ENCODE assay signal across 1 cellular context in the genomic region with DNA sequence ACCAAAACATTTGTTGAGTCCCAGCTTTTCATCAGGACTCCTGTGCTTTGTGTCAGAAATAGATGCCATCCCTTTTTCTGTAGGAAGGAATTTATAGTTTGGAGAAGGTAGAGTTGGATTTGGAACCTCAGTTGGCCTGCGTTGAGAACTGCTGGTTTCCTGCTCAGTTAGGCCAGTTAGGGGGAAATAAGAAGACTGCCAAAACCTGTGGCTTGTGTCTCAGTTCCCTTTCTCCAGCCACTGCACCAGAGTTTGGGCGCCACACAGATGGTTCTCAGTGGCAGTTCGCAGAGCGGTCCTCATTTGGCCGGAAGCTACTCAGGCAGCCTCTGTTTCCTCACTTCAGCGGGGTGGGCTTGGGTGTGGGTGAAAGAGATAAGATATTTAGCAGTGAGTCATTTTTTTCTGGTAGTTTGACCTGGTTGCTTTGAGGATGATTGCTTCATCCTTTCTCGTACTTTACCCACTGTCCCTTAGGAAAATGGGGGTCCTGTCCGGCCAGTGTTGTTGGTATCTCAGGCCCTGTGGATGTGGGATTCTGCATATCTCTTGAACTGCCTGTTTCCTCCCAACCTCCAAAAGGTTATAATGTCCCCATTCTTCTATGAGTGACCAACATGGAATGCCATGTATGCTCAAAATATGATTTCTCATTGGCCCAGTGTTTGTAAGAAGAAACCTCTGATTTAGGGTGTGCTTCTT.
TF ChIP-seq lines count a peak whose summit lies in the region.

No MANE protein-coding gene starts in this region.

TF ChIP-seq in GM12878, 131 proteins besides CTCF, POLR2A, EP300 and RAD21 (continued from another document and continues in another):
- TF ChIP-seq, protein P1, sequence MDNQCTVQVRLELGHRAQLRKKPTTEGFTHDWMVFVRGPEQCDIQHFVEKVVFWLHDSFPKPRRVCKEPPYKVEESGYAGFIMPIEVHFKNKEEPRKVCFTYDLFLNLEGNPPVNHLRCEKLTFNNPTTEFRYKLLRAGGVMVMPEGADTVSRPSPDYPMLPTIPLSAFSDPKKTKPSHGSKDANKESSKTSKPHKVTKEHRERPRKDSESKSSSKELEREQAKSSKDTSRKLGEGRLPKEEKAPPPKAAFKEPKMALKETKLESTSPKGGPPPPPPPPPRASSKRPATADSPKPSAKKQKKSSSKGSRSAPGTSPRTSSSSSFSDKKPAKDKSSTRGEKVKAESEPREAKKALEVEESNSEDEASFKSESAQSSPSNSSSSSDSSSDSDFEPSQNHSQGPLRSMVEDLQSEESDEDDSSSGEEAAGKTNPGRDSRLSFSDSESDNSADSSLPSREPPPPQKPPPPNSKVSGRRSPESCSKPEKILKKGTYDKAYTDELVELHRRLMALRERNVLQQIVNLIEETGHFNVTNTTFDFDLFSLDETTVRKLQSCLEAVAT (IDR thresholded peaks at IDR 0.05), result peak; percentile 74
- TF ChIP-seq, protein P2, sequence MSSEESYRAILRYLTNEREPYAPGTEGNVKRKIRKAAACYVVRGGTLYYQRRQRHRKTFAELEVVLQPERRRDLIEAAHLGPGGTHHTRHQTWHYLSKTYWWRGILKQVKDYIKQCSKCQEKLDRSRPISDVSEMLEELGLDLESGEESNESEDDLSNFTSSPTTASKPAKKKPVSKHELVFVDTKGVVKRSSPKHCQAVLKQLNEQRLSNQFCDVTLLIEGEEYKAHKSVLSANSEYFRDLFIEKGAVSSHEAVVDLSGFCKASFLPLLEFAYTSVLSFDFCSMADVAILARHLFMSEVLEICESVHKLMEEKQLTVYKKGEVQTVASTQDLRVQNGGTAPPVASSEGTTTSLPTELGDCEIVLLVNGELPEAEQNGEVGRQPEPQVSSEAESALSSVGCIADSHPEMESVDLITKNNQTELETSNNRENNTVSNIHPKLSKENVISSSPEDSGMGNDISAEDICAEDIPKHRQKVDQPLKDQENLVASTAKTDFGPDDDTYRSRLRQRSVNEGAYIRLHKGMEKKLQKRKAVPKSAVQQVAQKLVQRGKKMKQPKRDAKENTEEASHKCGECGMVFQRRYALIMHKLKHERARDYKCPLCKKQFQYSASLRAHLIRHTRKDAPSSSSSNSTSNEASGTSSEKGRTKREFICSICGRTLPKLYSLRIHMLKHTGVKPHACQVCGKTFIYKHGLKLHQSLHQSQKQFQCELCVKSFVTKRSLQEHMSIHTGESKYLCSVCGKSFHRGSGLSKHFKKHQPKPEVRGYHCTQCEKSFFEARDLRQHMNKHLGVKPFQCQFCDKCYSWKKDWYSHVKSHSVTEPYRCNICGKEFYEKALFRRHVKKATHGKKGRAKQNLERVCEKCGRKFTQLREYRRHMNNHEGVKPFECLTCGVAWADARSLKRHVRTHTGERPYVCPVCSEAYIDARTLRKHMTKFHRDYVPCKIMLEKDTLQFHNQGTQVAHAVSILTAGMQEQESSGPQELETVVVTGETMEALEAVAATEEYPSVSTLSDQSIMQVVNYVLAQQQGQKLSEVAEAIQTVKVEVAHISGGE (CRISPR knock-in tag; IDR thresholded peaks at IDR 0.05), result no peak
- TF ChIP-seq LARP7 (IDR thresholded peaks at IDR 0.05) (no peak), ZSCAN29 (IDR thresholded peaks at IDR 0.05) (no peak), ZNF207 (IDR thresholded peaks at IDR 0.05; ENCODE audit: borderline replicate concordance) (peak; percentile 47; the same call in 1 of the 2 replicates), EZH2 (IDR thresholded peaks at IDR 0.05; ENCODE audit: borderline replicate concordance, control insufficient read depth, low read depth, low read length) (no peak), NFXL1 (IDR thresholded peaks at IDR 0.05; ENCODE audit: borderline replicate concordance) (no peak), MXI1 (IDR thresholded peaks at IDR 0.05; ENCODE audit: low read depth, low read length) (no peak), TAF1 (IDR thresholded peaks at IDR 0.05; ENCODE audit: borderline replicate concordance, low read depth, low read length) (peak; percentile 45; the same call in 1 of the 2 replicates), EED (IDR thresholded peaks at IDR 0.05; ENCODE audit: low read depth) (peak; percentile 97), SREBF1 (IDR thresholded peaks at IDR 0.05; ENCODE audit: low read length) (no peak), NR2F1 (conservative IDR thresholded peaks at IDR 0.05) (peak; percentile 76)
- TF ChIP-seq, protein P3, sequence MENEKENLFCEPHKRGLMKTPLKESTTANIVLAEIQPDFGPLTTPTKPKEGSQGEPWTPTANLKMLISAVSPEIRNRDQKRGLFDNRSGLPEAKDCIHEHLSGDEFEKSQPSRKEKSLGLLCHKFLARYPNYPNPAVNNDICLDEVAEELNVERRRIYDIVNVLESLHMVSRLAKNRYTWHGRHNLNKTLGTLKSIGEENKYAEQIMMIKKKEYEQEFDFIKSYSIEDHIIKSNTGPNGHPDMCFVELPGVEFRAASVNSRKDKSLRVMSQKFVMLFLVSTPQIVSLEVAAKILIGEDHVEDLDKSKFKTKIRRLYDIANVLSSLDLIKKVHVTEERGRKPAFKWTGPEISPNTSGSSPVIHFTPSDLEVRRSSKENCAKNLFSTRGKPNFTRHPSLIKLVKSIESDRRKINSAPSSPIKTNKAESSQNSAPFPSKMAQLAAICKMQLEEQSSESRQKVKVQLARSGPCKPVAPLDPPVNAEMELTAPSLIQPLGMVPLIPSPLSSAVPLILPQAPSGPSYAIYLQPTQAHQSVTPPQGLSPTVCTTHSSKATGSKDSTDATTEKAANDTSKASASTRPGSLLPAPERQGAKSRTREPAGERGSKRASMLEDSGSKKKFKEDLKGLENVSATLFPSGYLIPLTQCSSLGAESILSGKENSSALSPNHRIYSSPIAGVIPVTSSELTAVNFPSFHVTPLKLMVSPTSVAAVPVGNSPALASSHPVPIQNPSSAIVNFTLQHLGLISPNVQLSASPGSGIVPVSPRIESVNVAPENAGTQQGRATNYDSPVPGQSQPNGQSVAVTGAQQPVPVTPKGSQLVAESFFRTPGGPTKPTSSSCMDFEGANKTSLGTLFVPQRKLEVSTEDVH (IDR thresholded peaks at IDR 0.05; ENCODE audit: low read depth, partially characterized antibody), result no peak
- TF ChIP-seq, protein P4, sequence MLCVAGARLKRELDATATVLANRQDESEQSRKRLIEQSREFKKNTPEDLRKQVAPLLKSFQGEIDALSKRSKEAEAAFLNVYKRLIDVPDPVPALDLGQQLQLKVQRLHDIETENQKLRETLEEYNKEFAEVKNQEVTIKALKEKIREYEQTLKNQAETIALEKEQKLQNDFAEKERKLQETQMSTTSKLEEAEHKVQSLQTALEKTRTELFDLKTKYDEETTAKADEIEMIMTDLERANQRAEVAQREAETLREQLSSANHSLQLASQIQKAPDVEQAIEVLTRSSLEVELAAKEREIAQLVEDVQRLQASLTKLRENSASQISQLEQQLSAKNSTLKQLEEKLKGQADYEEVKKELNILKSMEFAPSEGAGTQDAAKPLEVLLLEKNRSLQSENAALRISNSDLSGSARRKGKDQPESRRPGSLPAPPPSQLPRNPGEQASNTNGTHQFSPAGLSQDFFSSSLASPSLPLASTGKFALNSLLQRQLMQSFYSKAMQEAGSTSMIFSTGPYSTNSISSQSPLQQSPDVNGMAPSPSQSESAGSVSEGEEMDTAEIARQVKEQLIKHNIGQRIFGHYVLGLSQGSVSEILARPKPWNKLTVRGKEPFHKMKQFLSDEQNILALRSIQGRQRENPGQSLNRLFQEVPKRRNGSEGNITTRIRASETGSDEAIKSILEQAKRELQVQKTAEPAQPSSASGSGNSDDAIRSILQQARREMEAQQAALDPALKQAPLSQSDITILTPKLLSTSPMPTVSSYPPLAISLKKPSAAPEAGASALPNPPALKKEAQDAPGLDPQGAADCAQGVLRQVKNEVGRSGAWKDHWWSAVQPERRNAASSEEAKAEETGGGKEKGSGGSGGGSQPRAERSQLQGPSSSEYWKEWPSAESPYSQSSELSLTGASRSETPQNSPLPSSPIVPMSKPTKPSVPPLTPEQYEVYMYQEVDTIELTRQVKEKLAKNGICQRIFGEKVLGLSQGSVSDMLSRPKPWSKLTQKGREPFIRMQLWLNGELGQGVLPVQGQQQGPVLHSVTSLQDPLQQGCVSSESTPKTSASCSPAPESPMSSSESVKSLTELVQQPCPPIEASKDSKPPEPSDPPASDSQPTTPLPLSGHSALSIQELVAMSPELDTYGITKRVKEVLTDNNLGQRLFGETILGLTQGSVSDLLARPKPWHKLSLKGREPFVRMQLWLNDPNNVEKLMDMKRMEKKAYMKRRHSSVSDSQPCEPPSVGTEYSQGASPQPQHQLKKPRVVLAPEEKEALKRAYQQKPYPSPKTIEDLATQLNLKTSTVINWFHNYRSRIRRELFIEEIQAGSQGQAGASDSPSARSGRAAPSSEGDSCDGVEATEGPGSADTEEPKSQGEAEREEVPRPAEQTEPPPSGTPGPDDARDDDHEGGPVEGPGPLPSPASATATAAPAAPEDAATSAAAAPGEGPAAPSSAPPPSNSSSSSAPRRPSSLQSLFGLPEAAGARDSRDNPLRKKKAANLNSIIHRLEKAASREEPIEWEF (IDR thresholded peaks at IDR 0.05; ENCODE audit: insufficient replicate concordance, low read depth, low read length), result no peak
- TF ChIP-seq, protein P5, sequence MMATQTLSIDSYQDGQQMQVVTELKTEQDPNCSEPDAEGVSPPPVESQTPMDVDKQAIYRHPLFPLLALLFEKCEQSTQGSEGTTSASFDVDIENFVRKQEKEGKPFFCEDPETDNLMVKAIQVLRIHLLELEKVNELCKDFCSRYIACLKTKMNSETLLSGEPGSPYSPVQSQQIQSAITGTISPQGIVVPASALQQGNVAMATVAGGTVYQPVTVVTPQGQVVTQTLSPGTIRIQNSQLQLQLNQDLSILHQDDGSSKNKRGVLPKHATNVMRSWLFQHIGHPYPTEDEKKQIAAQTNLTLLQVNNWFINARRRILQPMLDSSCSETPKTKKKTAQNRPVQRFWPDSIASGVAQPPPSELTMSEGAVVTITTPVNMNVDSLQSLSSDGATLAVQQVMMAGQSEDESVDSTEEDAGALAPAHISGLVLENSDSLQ (IDR thresholded peaks at IDR 0.05), result no peak
- TF ChIP-seq, protein P6, sequence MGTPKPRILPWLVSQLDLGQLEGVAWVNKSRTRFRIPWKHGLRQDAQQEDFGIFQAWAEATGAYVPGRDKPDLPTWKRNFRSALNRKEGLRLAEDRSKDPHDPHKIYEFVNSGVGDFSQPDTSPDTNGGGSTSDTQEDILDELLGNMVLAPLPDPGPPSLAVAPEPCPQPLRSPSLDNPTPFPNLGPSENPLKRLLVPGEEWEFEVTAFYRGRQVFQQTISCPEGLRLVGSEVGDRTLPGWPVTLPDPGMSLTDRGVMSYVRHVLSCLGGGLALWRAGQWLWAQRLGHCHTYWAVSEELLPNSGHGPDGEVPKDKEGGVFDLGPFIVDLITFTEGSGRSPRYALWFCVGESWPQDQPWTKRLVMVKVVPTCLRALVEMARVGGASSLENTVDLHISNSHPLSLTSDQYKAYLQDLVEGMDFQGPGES (IDR thresholded peaks at IDR 0.05), result no peak
- TF ChIP-seq, protein P7, sequence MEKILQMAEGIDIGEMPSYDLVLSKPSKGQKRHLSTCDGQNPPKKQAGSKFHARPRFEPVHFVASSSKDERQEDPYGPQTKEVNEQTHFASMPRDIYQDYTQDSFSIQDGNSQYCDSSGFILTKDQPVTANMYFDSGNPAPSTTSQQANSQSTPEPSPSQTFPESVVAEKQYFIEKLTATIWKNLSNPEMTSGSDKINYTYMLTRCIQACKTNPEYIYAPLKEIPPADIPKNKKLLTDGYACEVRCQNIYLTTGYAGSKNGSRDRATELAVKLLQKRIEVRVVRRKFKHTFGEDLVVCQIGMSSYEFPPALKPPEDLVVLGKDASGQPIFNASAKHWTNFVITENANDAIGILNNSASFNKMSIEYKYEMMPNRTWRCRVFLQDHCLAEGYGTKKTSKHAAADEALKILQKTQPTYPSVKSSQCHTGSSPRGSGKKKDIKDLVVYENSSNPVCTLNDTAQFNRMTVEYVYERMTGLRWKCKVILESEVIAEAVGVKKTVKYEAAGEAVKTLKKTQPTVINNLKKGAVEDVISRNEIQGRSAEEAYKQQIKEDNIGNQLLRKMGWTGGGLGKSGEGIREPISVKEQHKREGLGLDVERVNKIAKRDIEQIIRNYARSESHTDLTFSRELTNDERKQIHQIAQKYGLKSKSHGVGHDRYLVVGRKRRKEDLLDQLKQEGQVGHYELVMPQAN (conservative IDR thresholded peaks at IDR 0.05), result no peak
- TF ChIP-seq, protein P8, sequence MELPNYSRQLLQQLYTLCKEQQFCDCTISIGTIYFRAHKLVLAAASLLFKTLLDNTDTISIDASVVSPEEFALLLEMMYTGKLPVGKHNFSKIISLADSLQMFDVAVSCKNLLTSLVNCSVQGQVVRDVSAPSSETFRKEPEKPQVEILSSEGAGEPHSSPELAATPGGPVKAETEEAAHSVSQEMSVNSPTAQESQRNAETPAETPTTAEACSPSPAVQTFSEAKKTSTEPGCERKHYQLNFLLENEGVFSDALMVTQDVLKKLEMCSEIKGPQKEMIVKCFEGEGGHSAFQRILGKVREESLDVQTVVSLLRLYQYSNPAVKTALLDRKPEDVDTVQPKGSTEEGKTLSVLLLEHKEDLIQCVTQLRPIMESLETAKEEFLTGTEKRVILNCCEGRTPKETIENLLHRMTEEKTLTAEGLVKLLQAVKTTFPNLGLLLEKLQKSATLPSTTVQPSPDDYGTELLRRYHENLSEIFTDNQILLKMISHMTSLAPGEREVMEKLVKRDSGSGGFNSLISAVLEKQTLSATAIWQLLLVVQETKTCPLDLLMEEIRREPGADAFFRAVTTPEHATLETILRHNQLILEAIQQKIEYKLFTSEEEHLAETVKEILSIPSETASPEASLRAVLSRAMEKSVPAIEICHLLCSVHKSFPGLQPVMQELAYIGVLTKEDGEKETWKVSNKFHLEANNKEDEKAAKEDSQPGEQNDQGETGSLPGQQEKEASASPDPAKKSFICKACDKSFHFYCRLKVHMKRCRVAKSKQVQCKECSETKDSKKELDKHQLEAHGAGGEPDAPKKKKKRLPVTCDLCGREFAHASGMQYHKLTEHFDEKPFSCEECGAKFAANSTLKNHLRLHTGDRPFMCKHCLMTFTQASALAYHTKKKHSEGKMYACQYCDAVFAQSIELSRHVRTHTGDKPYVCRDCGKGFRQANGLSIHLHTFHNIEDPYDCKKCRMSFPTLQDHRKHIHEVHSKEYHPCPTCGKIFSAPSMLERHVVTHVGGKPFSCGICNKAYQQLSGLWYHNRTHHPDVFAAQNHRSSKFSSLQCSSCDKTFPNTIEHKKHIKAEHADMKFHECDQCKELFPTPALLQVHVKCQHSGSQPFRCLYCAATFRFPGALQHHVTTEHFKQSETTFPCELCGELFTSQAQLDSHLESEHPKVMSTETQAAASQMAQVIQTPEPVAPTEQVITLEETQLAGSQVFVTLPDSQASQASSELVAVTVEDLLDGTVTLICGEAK (IDR thresholded peaks at IDR 0.05; ENCODE audit: borderline replicate concordance), result no peak
